Comparison of ENCODE assay signal across 8 cellular contexts in the genomic region with DNA sequence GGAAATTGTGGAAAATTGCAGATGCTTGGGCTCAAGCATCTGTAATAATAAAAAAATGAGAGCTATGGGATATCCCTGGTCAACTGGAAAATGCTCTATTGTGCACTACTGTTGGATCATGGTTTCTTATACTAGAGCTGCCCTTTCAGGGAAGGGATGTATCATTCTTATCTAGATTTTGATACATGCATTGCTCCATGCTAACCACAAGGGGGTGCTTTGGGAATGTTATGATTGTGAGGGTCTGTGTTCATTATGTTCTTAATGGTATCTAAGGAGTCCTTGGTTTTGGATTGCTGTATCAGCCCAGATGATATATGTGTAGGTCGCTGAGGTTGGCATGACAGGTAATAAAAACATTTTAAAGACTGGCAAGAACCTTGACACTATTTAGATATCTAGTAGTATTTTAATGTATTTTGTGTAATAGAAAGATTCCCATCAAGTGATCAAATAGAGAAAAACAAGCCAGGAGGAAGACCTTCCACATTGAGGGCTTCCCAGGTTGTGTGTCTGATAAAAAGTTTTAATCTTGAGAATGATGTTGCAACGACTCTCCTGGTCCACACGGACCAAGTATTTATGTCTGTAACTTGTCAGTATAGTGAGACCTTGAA. TPM values are rescaled to one million over a fixed set of nuclear protein-coding genes. Genes with fewer than 3 reads are reported as not detected.
DNase-seq lines count a peak whose midpoint lies in the region; ATAC-seq and TF ChIP-seq lines count a peak whose summit lies in the region.

No MANE protein-coding gene starts in this region.

- no peaks in the 10 kb centered on the region for H3K4me1 ChIP-seq in naive thymus-derived CD4-positive, alpha-beta T cell (ENCODE audit: control insufficient read depth in 2 of 2, insufficient read depth in 2 of 2, low read length in 2 of 2)

- H3K36me3 Mint-ChIP-seq in chondrocyte (ENCODE audit: low read depth), result peaks cover 26% of the 10 kb centered on the region
- H3K36me3 Mint-ChIP-seq in naive thymus-derived CD4-positive, alpha-beta T cell, result peaks cover 11 to 62% (median 47%) of the 10 kb centered on the region in 5 donors

- H3K27ac ChIP-seq in naive thymus-derived CD4-positive, alpha-beta T cell (ENCODE audit: low read depth, low read length), result no peak overlapping the region

- H3K27me3 ChIP-seq in naive thymus-derived CD4-positive, alpha-beta T cell (ENCODE audit: control insufficient read depth in 2 of 2, insufficient read depth in 2 of 2, low read length in 2 of 2), result no peaks in the 10 kb centered on the region

- CTCF ChIA-PET in naive thymus-derived CD4-positive, alpha-beta T cell (lab: Charles Lee), result interaction anchor here (0.6 to 4.2 kb wide), 9 partner anchors 9 to 509 kb away, joined by 3 to 28 read pairs (median 3); no protein-coding TSS in a partner anchor

- peak; percentile 79 for ATAC-seq in naive thymus-derived CD4-positive, alpha-beta T cell
- ATAC-seq in GM19328 (IDR thresholded peaks at IDR 0.05; ENCODE audit: unreplicated experiment), result no peak

- no peak overlapping the region for H3K4me3 ChIP-seq in naive thymus-derived CD4-positive, alpha-beta T cell (ENCODE audit: low read length)

- POLR2A ChIA-PET in naive thymus-derived CD4-positive, alpha-beta T cell (lab: Charles Lee), result interaction anchor here (1.0 kb wide), 1 partner anchor 9 kb away, joined by 3 read pairs; no protein-coding TSS in a partner anchor

- DNase-seq in NCI-H146 (lab: John Stamatoyannopoulos, UW) (peak; percentile 4), NCI-H146 treated with DMSO at 0.1 percent for 48 hours (lab: John Stamatoyannopoulos, UW; ENCODE audit: unreplicated experiment) (no peak), MV-4-11 (lab: John Stamatoyannopoulos, UW) (peak; percentile 17), chondrocyte (ENCODE audit: low spot score) (no peak)
- DNase-seq in naive thymus-derived CD4-positive, alpha-beta T cell, result peak in 4 of 9 donors; percentile 22 to 37 (median 30)
- DNase-seq in effector CD4-positive, alpha-beta T cell, result no peak
- no peak for DNase-seq in stimulated activated CD4-positive, alpha-beta T cell treated with anti-CD3 and anti-CD28 coated beads, Interleukin-4, amount 100 ng/mL, for 24 hours

- peaks cover 31 to 74% (median 34%) of the 10 kb centered on the region in 3 experiments for H3K36me3 ChIP-seq in naive thymus-derived CD4-positive, alpha-beta T cell (ENCODE audit: control insufficient read depth in 2 of 3, insufficient read depth in 3 of 3, low read length in 3 of 3)

- no peak overlapping the region for H3K27ac Mint-ChIP-seq in chondrocyte (ENCODE audit: unreplicated experiment)
- H3K27ac Mint-ChIP-seq in naive thymus-derived CD4-positive, alpha-beta T cell, result peak overlapping the region in 6 of 9 donors; percentile 2 to 67 (median 44)

- intact Hi-C loops in naive thymus-derived CD4-positive, alpha-beta T cell (cut with micrococcal nuclease), result loop anchor here (1.0 to 2.0 kb wide), 3 partner anchors 8 to 290 kb away; partner anchors contain the start of gene MND1 (in 1 of the 2)

- peak; percentile 81 for TF ChIP-seq CTCF in chondrocyte (IDR thresholded peaks at IDR 0.05)

- H3K4me3 Mint-ChIP-seq in chondrocyte (ENCODE audit: unreplicated experiment), result no peak overlapping the region
- H3K4me3 Mint-ChIP-seq in naive thymus-derived CD4-positive, alpha-beta T cell, result no peak overlapping the region

- H3K27me3 Mint-ChIP-seq in chondrocyte (ENCODE audit: low read depth), result no peaks in the 10 kb centered on the region
- no peaks in the 10 kb centered on the region for H3K27me3 Mint-ChIP-seq in naive thymus-derived CD4-positive, alpha-beta T cell

- no peaks in the 10 kb centered on the region for H3K9me3 Mint-ChIP-seq in chondrocyte (ENCODE audit: low read depth)
- peaks cover 0 to 9% (median 0%) of the 10 kb centered on the region in 11 donors for H3K9me3 Mint-ChIP-seq in naive thymus-derived CD4-positive, alpha-beta T cell

- no peaks in the 10 kb centered on the region for H3K9me3 ChIP-seq in naive thymus-derived CD4-positive, alpha-beta T cell (ENCODE audit: control insufficient read depth in 2 of 3, low read length in 3 of 3)

- peaks cover 4% of the 10 kb centered on the region for H3K4me1 Mint-ChIP-seq in chondrocyte (ENCODE audit: low read depth)
- peaks cover 0 to 6% (median 0%) of the 10 kb centered on the region in 7 donors for H3K4me1 Mint-ChIP-seq in naive thymus-derived CD4-positive, alpha-beta T cell

RNA-seq across cellular contexts. Expression of gene TLR2, which starts 49.2 kb away (rescaled TPM):
- total RNA-seq in chondrocyte, result 1.0 to 1.9 TPM (median 1.7 TPM) in 3 replicates
- 10 to 100 TPM in 2 of 5 experiments, 1 to 10 TPM in 3; 3.3 to 84.2 (median 6.6) TPM for total RNA-seq in naive thymus-derived CD4-positive, alpha-beta T cell
- polyA plus RNA-seq in naive thymus-derived CD4-positive, alpha-beta T cell, result 1 to 10 TPM; 1.0 to 1.2 TPM

Comparison
In these comparisons a context has a peak if more than half of its experiments do, and no peak if none do; other contexts are left out.
1. DNase-seq: peak in NCI-H146 (single experiment) and MV-4-11 (single experiment); none in NCI-H146 treated with DMSO at 0.1 percent for 48 hours (single experiment), chondrocyte (single experiment), effector CD4-positive, alpha-beta T cell (single experiment) and stimulated activated CD4-positive, alpha-beta T cell treated with anti-CD3 and anti-CD28 coated beads, Interleukin-4, amount 100 ng/mL, for 24 hours (single experiment).